ENCODE assay signal across 14 cellular contexts in the genomic region with DNA sequence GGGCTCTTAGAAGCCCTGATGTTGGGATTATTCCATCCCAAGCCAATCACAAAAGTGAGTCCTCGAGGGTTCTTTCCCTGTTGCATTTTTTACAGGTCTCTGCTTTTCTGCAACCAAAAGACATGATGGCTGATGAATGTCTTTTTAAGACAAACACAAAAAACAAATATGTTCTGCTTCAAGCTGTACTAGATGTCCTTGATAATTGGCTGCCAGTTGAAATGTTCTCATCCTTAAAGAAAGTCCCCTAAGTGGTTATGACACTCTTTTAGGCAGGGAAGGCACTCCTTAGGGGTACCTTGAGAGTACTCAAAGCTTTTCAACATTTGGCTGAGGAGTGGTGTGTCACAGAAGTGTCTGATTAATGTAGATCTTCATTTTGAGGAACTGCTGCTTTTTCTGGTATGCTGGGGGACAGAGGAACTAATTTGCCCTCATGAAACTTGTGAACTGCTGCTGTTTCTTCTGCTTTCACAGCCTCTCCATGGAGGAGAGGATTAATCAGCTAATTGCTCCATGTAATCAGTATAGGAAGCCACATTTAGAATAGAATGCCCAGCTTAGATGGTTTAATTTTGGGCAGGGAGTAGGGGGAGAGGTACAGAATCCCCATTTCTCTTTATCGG. TPM values are rescaled to one million over a fixed set of nuclear protein-coding genes. Genes with fewer than 3 reads are reported as not detected.
DNase-seq lines count a peak whose midpoint lies in the region; ATAC-seq and TF ChIP-seq lines count a peak whose summit lies in the region.
"Had no signal": no experiment of that assay in that cellular context is flagged by ENCODE, and none has a peak within 500 bp of the region (broad histone marks: within the 10 kb centered on the region; RNA-seq: fewer than 3 reads in every experiment).

No MANE protein-coding gene starts in this region.

- H3K36me3 ChIP-seq in SK-N-SH (replicated peaks in 1 of 2; ENCODE audit: control insufficient read depth in 1 of 2, insufficient read depth in 2 of 2, low read length in 1 of 2), result no peaks in the 10 kb centered on the region
- H3K36me3 ChIP-seq in PC-9 (ENCODE audit: low read depth), result no peaks in the 10 kb centered on the region

- H3K4me3 Mint-ChIP-seq in stimulated activated memory B cell treated with anti-CD40 and anti-IgM and Interleukin-4, amounts not matched to agents 10 μg/mL and 1 μg/mL and 100 μg/mL, for 72 hours, result no peak overlapping the region
- no peak overlapping the region for H3K4me3 Mint-ChIP-seq in activated CD8-positive, alpha-beta T cell treated with anti-CD3 and anti-CD28 coated beads, Interleukin-2, amount 10 ng/mL, durations not matched to agents 7 days and 5 days
- H3K4me3 Mint-ChIP-seq: activated naive CD4-positive, alpha-beta T cell treated with anti-CD3 and anti-CD28 coated beads for 36 hours had no signal

- no peaks in the 10 kb centered on the region for H3K27me3 ChIP-seq in SK-N-SH (ENCODE audit: insufficient read depth)
- no peaks in the 10 kb centered on the region for H3K27me3 ChIP-seq in PC-9 (ENCODE audit: insufficient read depth, low read depth)

- 35% methylated on average over 2 of the region's 2 CpGs for WGBS in SK-N-SH (ENCODE audit: low lambda C conversion rate)

- peak overlapping the region; percentile 44 for H3K27ac Mint-ChIP-seq in stimulated activated memory B cell treated with anti-CD40 and anti-IgM and Interleukin-4, amounts not matched to agents 10 μg/mL and 1 μg/mL and 100 μg/mL, for 72 hours
- H3K27ac Mint-ChIP-seq in activated CD8-positive, alpha-beta T cell treated with anti-CD3 and anti-CD28 coated beads, Interleukin-2, amount 10 ng/mL, durations not matched to agents 7 days and 5 days, result no peak overlapping the region
- H3K27ac Mint-ChIP-seq: activated naive CD4-positive, alpha-beta T cell treated with anti-CD3 and anti-CD28 coated beads for 36 hours had no signal

- ATAC-seq in SK-N-SH treated with all-trans-retinoic acid at 6 μM for 48 hours, result no peak
- ATAC-seq in HG02870 (IDR thresholded peaks at IDR 0.05; ENCODE audit: unreplicated experiment), result peak; percentile 68
- ATAC-seq in stimulated activated memory B cell treated with anti-CD40 and anti-IgM and Interleukin-4, amounts not matched to agents 10 μg/mL and 1 μg/mL and 100 μg/mL, for 72 hours, result peak; percentile 86
- no peak for ATAC-seq in activated CD8-positive, alpha-beta T cell treated with anti-CD3 and anti-CD28 coated beads, Interleukin-2, amount 10 ng/mL, durations not matched to agents 7 days and 5 days

- H3K9me3 ChIP-seq in SK-N-SH (no peaks in the 10 kb centered on the region), PC-9 (ENCODE audit: insufficient read depth, low read depth) (no peaks in the 10 kb centered on the region)

- H3K4me1 Mint-ChIP-seq in stimulated activated memory B cell treated with anti-CD40 and anti-IgM and Interleukin-4, amounts not matched to agents 10 μg/mL and 1 μg/mL and 100 μg/mL, for 72 hours, result peaks cover 20% of the 10 kb centered on the region
- H3K4me1 Mint-ChIP-seq in activated CD8-positive, alpha-beta T cell treated with anti-CD3 and anti-CD28 coated beads, Interleukin-2, amount 10 ng/mL, durations not matched to agents 7 days and 5 days (ENCODE audit: low read depth), result no peaks in the 10 kb centered on the region

- H3K4me1 ChIP-seq in SK-N-SH (ENCODE audit: control insufficient read depth in 1 of 2, insufficient read depth in 2 of 2, low read depth in 1 of 2, low read length in 1 of 2) (no peaks in the 10 kb centered on the region), PC-9 (replicated peaks; ENCODE audit: insufficient read depth) (no peaks in the 10 kb centered on the region)

- peaks cover 7% of the 10 kb centered on the region for H3K27me3 Mint-ChIP-seq in stimulated activated memory B cell treated with anti-CD40 and anti-IgM and Interleukin-4, amounts not matched to agents 10 μg/mL and 1 μg/mL and 100 μg/mL, for 72 hours
- peaks cover 21% of the 10 kb centered on the region for H3K27me3 Mint-ChIP-seq in activated CD8-positive, alpha-beta T cell treated with anti-CD3 and anti-CD28 coated beads, Interleukin-2, amount 10 ng/mL, durations not matched to agents 7 days and 5 days (ENCODE audit: low read depth)

- H2AFZ ChIP-seq in SK-N-SH (ENCODE audit: low read depth) (0 out of 2 replicates have a peak overlapping the region, but pooled peaks have one; percentile 23), PC-9 (no peak overlapping the region)

- H3K4me3 ChIP-seq in SK-N-SH (ENCODE audit: low read depth in 2 of 2, low read length in 1 of 2) (no peak overlapping the region), PC-9 (no peak overlapping the region)

- H3K4me2 ChIP-seq in SK-N-SH (no peak overlapping the region), PC-9 (no peak overlapping the region)

- H3K9me2 ChIP-seq in SK-N-SH (no peaks in the 10 kb centered on the region), PC-9 (ENCODE audit: insufficient read depth) (no peaks in the 10 kb centered on the region)

- no TSS peak for BruUV-seq in PC-9 (replicated peaks; lab: Mats Ljungman, UMichigan)

- H4K20me1 ChIP-seq in SK-N-SH (ENCODE audit: insufficient read depth) (no peaks in the 10 kb centered on the region), PC-9 (ENCODE audit: insufficient read depth) (no peaks in the 10 kb centered on the region)

- H3K79me2 ChIP-seq in SK-N-SH (ENCODE audit: insufficient read depth) (no peaks in the 10 kb centered on the region), PC-9 (ENCODE audit: low read depth) (no peaks in the 10 kb centered on the region)

- CTCF ChIA-PET in SK-N-SH (lab: Yijun Ruan, JAX) (no interaction called here), PC-9 (lab: Charles Lee) (no interaction called here)
- CTCF ChIA-PET in activated CD8-positive, alpha-beta T cell treated with anti-CD3 and anti-CD28 coated beads, Interleukin-2, amount 10 ng/mL, durations not matched to agents 7 days and 5 days (lab: Charles Lee), result no interaction called here

- no peak for TF ChIP-seq RAD21 in SK-N-SH (IDR thresholded peaks at IDR 0.05; ENCODE audit: low read length)

- H3F3A ChIP-seq in SK-N-SH (replicated peaks; ENCODE audit: insufficient read depth) (no peaks in the 10 kb centered on the region), PC-9 (ENCODE audit: insufficient read depth, low read depth) (no peaks in the 10 kb centered on the region)

- DNase-seq in SK-N-SH, result no peak
- DNase-seq in NOMO-1 (lab: John Stamatoyannopoulos, UW; ENCODE audit: unreplicated experiment in 2 of 2), result peak; percentile 70 to 96
- DNase-seq in GM20000 (ENCODE audit: low spot score), result no peak
- DNase-seq in PC-9, result no peak
- no peak for DNase-seq in activated CD8-positive, alpha-beta T cell treated with anti-CD3 and anti-CD28 coated beads, Interleukin-2, amount 10 ng/mL, durations not matched to agents 7 days and 5 days
- DNase-seq: activated naive CD4-positive, alpha-beta T cell treated with anti-CD3 and anti-CD28 coated beads for 36 hours; kidney glomerular epithelial cell; NCI-H1930; nucleus accumbens had no signal

- H3K9me3 Mint-ChIP-seq in stimulated activated memory B cell treated with anti-CD40 and anti-IgM and Interleukin-4, amounts not matched to agents 10 μg/mL and 1 μg/mL and 100 μg/mL, for 72 hours, result no peaks in the 10 kb centered on the region
- peaks cover 6% of the 10 kb centered on the region for H3K9me3 Mint-ChIP-seq in activated CD8-positive, alpha-beta T cell treated with anti-CD3 and anti-CD28 coated beads, Interleukin-2, amount 10 ng/mL, durations not matched to agents 7 days and 5 days (ENCODE audit: insufficient read depth)
- H3K9me3 Mint-ChIP-seq: activated naive CD4-positive, alpha-beta T cell treated with anti-CD3 and anti-CD28 coated beads for 36 hours had no signal

- TF ChIP-seq CTCF in SK-N-SH (IDR thresholded peaks at IDR 0.05) (no peak), GM20000 (IDR thresholded peaks at IDR 0.05; ENCODE audit: extremely low read depth, missing control alignments) (no peak), PC-9 (conservative IDR thresholded peaks at IDR 0.05) (no peak)

- POLR2A ChIA-PET in SK-N-SH (lab: Yijun Ruan, JAX), result no interaction called here
- POLR2A ChIA-PET in PC-9 (lab: Charles Lee; ENCODE audit: unreplicated experiment), result no interaction called here
- POLR2A ChIA-PET in activated CD8-positive, alpha-beta T cell treated with anti-CD3 and anti-CD28 coated beads, Interleukin-2, amount 10 ng/mL, durations not matched to agents 7 days and 5 days (lab: Charles Lee), result no interaction called here

- H3K9ac ChIP-seq in SK-N-SH, result no peak overlapping the region

- no peak for TF ChIP-seq EP300 in SK-N-SH (IDR thresholded peaks at IDR 0.05; ENCODE audit: borderline replicate concordance in 1 of 2, low read depth in 1 of 2, low read length in 1 of 2)

- H3K36me3 Mint-ChIP-seq in stimulated activated memory B cell treated with anti-CD40 and anti-IgM and Interleukin-4, amounts not matched to agents 10 μg/mL and 1 μg/mL and 100 μg/mL, for 72 hours, result peaks cover 4% of the 10 kb centered on the region
- H3K36me3 Mint-ChIP-seq in activated CD8-positive, alpha-beta T cell treated with anti-CD3 and anti-CD28 coated beads, Interleukin-2, amount 10 ng/mL, durations not matched to agents 7 days and 5 days (ENCODE audit: low read depth), result no peaks in the 10 kb centered on the region

- intact Hi-C loops in PC-9 (cut with micrococcal nuclease; ENCODE audit: unreplicated experiment), result no loop called here

- H3K27ac ChIP-seq in SK-N-SH (ENCODE audit: low read depth in 2 of 2, low read length in 1 of 2) (no peak overlapping the region), PC-9 (no peak overlapping the region)
- H3K27ac ChIP-seq: RWPE1 had no signal

TF ChIP-seq in SK-N-SH, 30 proteins besides CTCF, POLR2A, EP300 and RAD21 (continues in another document):
- TF ChIP-seq YY1 (IDR thresholded peaks at IDR 0.05; ENCODE audit: low read depth) (no peak), RFX5 (IDR thresholded peaks at IDR 0.05; ENCODE audit: low read length) (no peak), RCOR1 (IDR thresholded peaks at IDR 0.05; ENCODE audit: low read length) (no peak), POLR2AphosphoS5 (IDR thresholded peaks at IDR 0.05; ENCODE audit: low read depth, low read length) (no peak), JUND (IDR thresholded peaks at IDR 0.05) (no peak), MEF2A (IDR thresholded peaks at IDR 0.05; ENCODE audit: borderline replicate concordance, low read depth) (no peak)

RNA-seq across cellular contexts. Expression of a gene that starts 22.8 kb away (rescaled TPM):
- polyA plus RNA-seq in SK-N-SH (2012; rRNA removed), result 0.07 and 0.29 TPM in 2 replicates
- under 0.01 and 0.01 TPM in 2 replicates for polyA plus RNA-seq in SK-N-SH (2012; cell fraction: cytosol; rRNA removed)
- polyA plus RNA-seq in SK-N-SH (2012; cell fraction: nucleus; rRNA removed), result 0.05 TPM in 1 of 2 replicates, not detected in the other
- total RNA-seq in PC-9 (2021), result not detected in 2 replicates
- 1 to 10 TPM in 1 of 2 experiments, under 1 TPM in 1; 0.52 to 1.2 TPM for total RNA-seq in activated CD8-positive, alpha-beta T cell treated with anti-CD3 and anti-CD28 coated beads, Interleukin-2, amount 10 ng/mL, durations not matched to agents 7 days and 5 days
- total RNA-seq: A172; activated naive CD4-positive, alpha-beta T cell treated with anti-CD3 and anti-CD28 coated beads for 36 hours had no signal

Comparison
In these comparisons a context has a peak if more than half of its experiments do, and no peak if none do; other contexts are left out.
1. DNase-seq: peak in NOMO-1 (2 of 2); none in SK-N-SH (single experiment), GM20000 (single experiment), PC-9 (0 of 2) and activated CD8-positive, alpha-beta T cell treated with anti-CD3 and anti-CD28 coated beads, Interleukin-2, amount 10 ng/mL, durations not matched to agents 7 days and 5 days (single experiment).
2. ATAC-seq: peak in HG02870 (single experiment) and stimulated activated memory B cell treated with anti-CD40 and anti-IgM and Interleukin-4, amounts not matched to agents 10 μg/mL and 1 μg/mL and 100 μg/mL, for 72 hours (single experiment); none in SK-N-SH treated with all-trans-retinoic acid at 6 μM for 48 hours (single experiment) and activated CD8-positive, alpha-beta T cell treated with anti-CD3 and anti-CD28 coated beads, Interleukin-2, amount 10 ng/mL, durations not matched to agents 7 days and 5 days (single experiment).